19 cellular contexts compared by ENCODE assay signal in genomic region chr15:101526442-101526841, GRCh38.
"Had no signal": no experiment of that assay in that cellular context is flagged by ENCODE, and none has a peak within 500 bp of the region (broad histone marks: within the 10 kb centered on the region; RNA-seq: fewer than 3 reads in every experiment).

No MANE protein-coding gene starts in this region.

- H3K27ac ChIP-seq: cardiac muscle cell, epithelial cell of prostate, foreskin keratinocyte, prostate gland, right atrium auricular region, WERI-Rb-1 had no signal

- H3K4me1 ChIP-seq: foreskin keratinocyte had no signal

- H3K4me3 Mint-ChIP-seq: activated CD4-positive, alpha-beta memory T cell treated with anti-CD3 and anti-CD28 coated beads for 36 hours; activated naive CD8-positive, alpha-beta T cell treated with anti-CD3 and anti-CD28 coated beads for 36 hours; activated T-helper 17 cell treated with anti-CD3 and anti-CD28 coated beads, Interleukin-2, amount 50 U/mL, for 72 hours; endodermal cell; mesothelial cell of epicardium; stimulated activated naive CD8-positive, alpha-beta T cell treated with anti-CD3 and anti-CD28 coated beads, Interleukin-15, amount 100 ng/mL, for 72 hours had no signal

- DNase-seq: activated CD4-positive, alpha-beta memory T cell treated with anti-CD3 and anti-CD28 coated beads for 36 hours; activated naive CD4-positive, alpha-beta T cell; activated naive CD8-positive, alpha-beta T cell treated with anti-CD3 and anti-CD28 coated beads for 36 hours; activated T-cell treated with anti-CD3 and anti-CD28 coated beads, Interleukin-2, amount 50 U/mL, for 1 hour; amygdala; endodermal cell; foreskin keratinocyte; hippocampal formation; stimulated activated CD4-positive, alpha-beta T cell treated with anti-CD3 and anti-CD28 coated beads, Interleukin-2, amount 100 ng/mL, for 24 hours; stimulated activated naive CD8-positive, alpha-beta T cell treated with anti-CD3 and anti-CD28 coated beads, Interleukin-15, amount 100 ng/mL, for 72 hours; trophoblast cell; WERI-Rb-1 had no signal

- H3K4me1 Mint-ChIP-seq: activated T-helper 17 cell treated with anti-CD3 and anti-CD28 coated beads, Interleukin-2, amount 50 U/mL, for 72 hours; mesothelial cell of epicardium had no signal

- H3K27me3 ChIP-seq: cardiac muscle cell, right atrium auricular region had no signal

- H3K27ac Mint-ChIP-seq: activated CD4-positive, alpha-beta memory T cell treated with anti-CD3 and anti-CD28 coated beads for 36 hours; activated naive CD8-positive, alpha-beta T cell treated with anti-CD3 and anti-CD28 coated beads for 36 hours; activated T-helper 17 cell treated with anti-CD3 and anti-CD28 coated beads, Interleukin-2, amount 50 U/mL, for 72 hours; endodermal cell; mesothelial cell of epicardium; stimulated activated naive CD8-positive, alpha-beta T cell treated with anti-CD3 and anti-CD28 coated beads, Interleukin-15, amount 100 ng/mL, for 72 hours had no signal

- H3K36me3 Mint-ChIP-seq: activated CD4-positive, alpha-beta memory T cell treated with anti-CD3 and anti-CD28 coated beads for 36 hours; activated naive CD8-positive, alpha-beta T cell treated with anti-CD3 and anti-CD28 coated beads for 36 hours; mesothelial cell of epicardium had no signal

- H3K4me3 ChIP-seq: cardiac muscle cell, lung, prostate gland, right atrium auricular region had no signal

- H3K9me3 ChIP-seq: prostate gland, right atrium auricular region had no signal

- H3K36me3 ChIP-seq: cardiac muscle cell, prostate gland, right atrium auricular region, WERI-Rb-1 had no signal

- H3K9me3 Mint-ChIP-seq: activated CD4-positive, alpha-beta memory T cell treated with anti-CD3 and anti-CD28 coated beads for 36 hours; activated naive CD8-positive, alpha-beta T cell treated with anti-CD3 and anti-CD28 coated beads for 36 hours; activated T-helper 17 cell treated with anti-CD3 and anti-CD28 coated beads, Interleukin-2, amount 50 U/mL, for 72 hours; endodermal cell; mesothelial cell of epicardium; stimulated activated naive CD8-positive, alpha-beta T cell treated with anti-CD3 and anti-CD28 coated beads, Interleukin-15, amount 100 ng/mL, for 72 hours had no signal

- ATAC-seq: activated T-helper 17 cell treated with anti-CD3 and anti-CD28 coated beads, Interleukin-2, amount 50 U/mL, for 72 hours; foreskin keratinocyte; stimulated activated naive CD8-positive, alpha-beta T cell treated with anti-CD3 and anti-CD28 coated beads, Interleukin-15, amount 100 ng/mL, for 72 hours had no signal
